In genomic region chr14:38190846-38191245, GRCh38 we compare ENCODE assay signal across 12 cellular contexts. TPM values are rescaled to one million over a fixed set of nuclear protein-coding genes. Genes with fewer than 3 reads are reported as not detected.
A peak's percentile ranks its signal among the peaks of the same experiment; 100 is the strongest.
DNase-seq lines count a peak whose midpoint lies in the region; ATAC-seq and TF ChIP-seq lines count a peak whose summit lies in the region.
"Not testable (repeated sequence)": the region's sequence is repeated elsewhere in the genome, so short reads cannot be mapped to it uniquely, and the experiment has no call there.
"Had no signal": no experiment of that assay in that cellular context is flagged by ENCODE, and none has a peak within 500 bp of the region (broad histone marks: within the 10 kb centered on the region; RNA-seq: fewer than 3 reads in every experiment).

No MANE protein-coding gene starts in this region.

- not testable (repeated sequence) for H2BK120ac ChIP-seq in mesendoderm (ENCODE audit: low read depth, low read length)

- H3K4me1 ChIP-seq in GM23338 (ENCODE audit: insufficient read depth) (peaks cover 36% of the 10 kb centered on the region), HUES48 (ENCODE audit: control insufficient read depth, insufficient read depth, low read length) (peaks cover 30% of the 10 kb centered on the region), iPS-18a (ENCODE audit: control insufficient read depth, low read depth, low read length) (peaks cover 24% of the 10 kb centered on the region), mesendoderm (ENCODE audit: control insufficient read depth, low read depth, low read length) (peaks cover 11% of the 10 kb centered on the region)
- H3K4me1 ChIP-seq in NT2/D1 (ENCODE audit: insufficient read depth, insufficient read length); endodermal cell (ENCODE audit: control insufficient read depth, insufficient read depth, low read length); iPS DF 6.9 (ENCODE audit: control insufficient read depth, insufficient read depth, low read length): not testable (repeated sequence)

- H3K23ac ChIP-seq in mesendoderm (ENCODE audit: low read length) = not testable (repeated sequence)

- ATAC-seq in GM23338 = not testable (repeated sequence)

- H3K36me3 Mint-ChIP-seq in GM23338 (ENCODE audit: low read depth) = peaks cover 60% of the 10 kb centered on the region
- peaks cover 19% of the 10 kb centered on the region for H3K36me3 Mint-ChIP-seq in endodermal cell (ENCODE audit: low read depth)

- H3K9me2 ChIP-seq in GM23338 (ENCODE audit: insufficient read depth) = not testable (repeated sequence)

- peaks cover 24% of the 10 kb centered on the region for H3K9me3 Mint-ChIP-seq in GM23338
- not testable (repeated sequence) for H3K9me3 Mint-ChIP-seq in endodermal cell

- H3K9ac ChIP-seq in HUES48 (ENCODE audit: low read depth, low read length) (peak overlapping the region; percentile 97), NT2/D1 (ENCODE audit: insufficient read length, low read depth) (peak overlapping the region; percentile 72), iPS-18a (ENCODE audit: low read length) (peak overlapping the region; percentile 88)
- H3K9ac ChIP-seq in endodermal cell (ENCODE audit: extremely low read depth, low read length, poor library complexity, severe bottlenecking); mesendoderm (ENCODE audit: low read length): not testable (repeated sequence)

- WGBS in endodermal cell (ENCODE audit: insufficient coverage in 1 of 2, insufficient read length in 1 of 2), 2 experiments = 8 to 10% methylated on average over 5 to 11 of the region's 11 CpGs
- no CpG with 5 or more reads among the region's 11 CpGs for WGBS in iPS DF 6.9 (ENCODE audit: insufficient coverage, insufficient read length)
- no CpG with 5 or more reads among the region's 11 CpGs for WGBS in mesendoderm (ENCODE audit: extremely low coverage, insufficient coverage, low lambda C conversion rate)

- H3K27ac Mint-ChIP-seq in GM23338 = peak overlapping the region; percentile 99
- H3K27ac Mint-ChIP-seq in endodermal cell = peak overlapping the region; percentile 96

- H4K5ac ChIP-seq in mesendoderm (ENCODE audit: low read length) = not testable (repeated sequence)

- H3K4ac ChIP-seq in mesendoderm (ENCODE audit: low read depth, low read length) = not testable (repeated sequence)

- H3K79me1 ChIP-seq in mesendoderm (ENCODE audit: low read length) = not testable (repeated sequence)

- not testable (repeated sequence) for H2AK5ac ChIP-seq in mesendoderm (ENCODE audit: low read length)

- H3K56ac ChIP-seq in mesendoderm (ENCODE audit: low read length) = peak overlapping the region; percentile 64

- H2AFZ ChIP-seq in GM23338 = not testable (repeated sequence)

- H3K4me3 ChIP-seq in GM23338 (peak overlapping the region; percentile 90), HUES48 (ENCODE audit: low read depth, low read length) (peak overlapping the region; percentile 88), NT2/D1 (ENCODE audit: insufficient read length, low read depth) (peak overlapping the region; percentile 54), endodermal cell (ENCODE audit: low read length) (peak overlapping the region; percentile 69), iPS DF 6.9 (ENCODE audit: low read length) (peak overlapping the region; percentile 98; the same call in 1 of the 2 replicates), iPS-18a (ENCODE audit: low read length) (peak overlapping the region; percentile 79)
- H3K4me3 ChIP-seq in mesendoderm (ENCODE audit: low read length) = not testable (repeated sequence)

- peaks cover 44% of the 10 kb centered on the region for H3K79me2 ChIP-seq in GM23338 (replicated peaks; ENCODE audit: insufficient read depth)
- not testable (repeated sequence) for H3K79me2 ChIP-seq in mesendoderm (ENCODE audit: control insufficient read depth, insufficient read depth, low read length)

- not testable (repeated sequence) for H2BK15ac ChIP-seq in mesendoderm (replicated peaks; ENCODE audit: low read depth)

- H3K4me1 Mint-ChIP-seq in GM23338 (peaks cover 57% of the 10 kb centered on the region), endodermal cell (peaks cover 65% of the 10 kb centered on the region)

- not testable (repeated sequence) for H3K9me3 ChIP-seq in HUES48 (ENCODE audit: control insufficient read depth, insufficient read depth, low read length); endodermal cell (ENCODE audit: control insufficient read depth, low read length); iPS DF 6.9 (ENCODE audit: control insufficient read depth, insufficient read depth, low read length); iPS-18a (ENCODE audit: control insufficient read depth, low read depth, low read length)
- peaks cover 27% of the 10 kb centered on the region for H3K9me3 ChIP-seq in NT2/D1 (ENCODE audit: insufficient read depth, low read length)

- H3K4me2 ChIP-seq in GM23338 = peak overlapping the region; percentile 83
- not testable (repeated sequence) for H3K4me2 ChIP-seq in mesendoderm (ENCODE audit: low read length)

- DNase-seq in GM23338 (ENCODE audit: low spot score) (peak; percentile 26), endodermal cell (peak; percentile 54)
- DNase-seq in NT2/D1 (ENCODE audit: low read depth, low spot score); iPS DF 6.9 (ENCODE audit: low read depth, low spot score); mesendoderm: not testable (repeated sequence)

- H3K18ac ChIP-seq in mesendoderm (ENCODE audit: low read length) = not testable (repeated sequence)

- H3K27me3 ChIP-seq in GM23338 (ENCODE audit: insufficient read depth); HUES48 (ENCODE audit: control insufficient read depth, insufficient read depth, low read length); NT2/D1 (ENCODE audit: insufficient read depth, insufficient read length); endodermal cell (ENCODE audit: control insufficient read depth, insufficient read depth, low read length, poor library complexity, severe bottlenecking); iPS DF 6.9 (ENCODE audit: control insufficient read depth, insufficient read depth, low read length); iPS-18a (ENCODE audit: control insufficient read depth, insufficient read depth, low read length); mesendoderm (ENCODE audit: insufficient read depth, low read length, poor library complexity): not testable (repeated sequence)

- H3K4me3 Mint-ChIP-seq in GM23338 = peak overlapping the region; percentile 98
- peak overlapping the region; percentile 77 for H3K4me3 Mint-ChIP-seq in endodermal cell

- H3K27ac ChIP-seq in GM23338 (ENCODE audit: low read depth) (peak overlapping the region; percentile 97), HUES48 (ENCODE audit: low read depth, low read length) (peak overlapping the region; percentile 100), iPS DF 6.9 (ENCODE audit: low read length) (peak overlapping the region; percentile 67), iPS-18a (ENCODE audit: low read length) (peak overlapping the region; percentile 45)
- not testable (repeated sequence) for H3K27ac ChIP-seq in endodermal cell (ENCODE audit: low read depth, low read length); mesendoderm (ENCODE audit: low read depth, low read length)

- not testable (repeated sequence) for H4K20me1 ChIP-seq in GM23338 (replicated peaks; ENCODE audit: insufficient read depth)

- H4K8ac ChIP-seq in mesendoderm (ENCODE audit: low read depth, low read length) = not testable (repeated sequence)

- peaks cover 35% of the 10 kb centered on the region for H3K27me3 Mint-ChIP-seq in GM23338 (ENCODE audit: insufficient read depth, low read depth, poor library complexity)
- not testable (repeated sequence) for H3K27me3 Mint-ChIP-seq in endodermal cell (ENCODE audit: insufficient read depth)

- H2BK5ac ChIP-seq in mesendoderm (ENCODE audit: low read length) = not testable (repeated sequence)

- H3F3A ChIP-seq in GM23338 (replicated peaks; ENCODE audit: low read depth) = peaks cover 19% of the 10 kb centered on the region

- TF ChIP-seq CTCF in GM23338 (conservative IDR thresholded peaks at IDR 0.05; ENCODE audit: low read depth in 2 of 2); endodermal cell (conservative IDR thresholded peaks at IDR 0.05): not testable (repeated sequence)

- H3K36me3 ChIP-seq in GM23338 (ENCODE audit: insufficient read depth) (peaks cover 25% of the 10 kb centered on the region), HUES48 (ENCODE audit: control insufficient read depth, insufficient read depth, low read length) (peaks cover 12% of the 10 kb centered on the region)
- H3K36me3 ChIP-seq in NT2/D1 (ENCODE audit: insufficient read depth, insufficient read length, low read length); endodermal cell (ENCODE audit: control insufficient read depth, insufficient read depth, low read length); iPS DF 6.9 (ENCODE audit: control insufficient read depth, insufficient read depth, low read length); iPS-18a (ENCODE audit: control insufficient read depth, low read depth, low read length); mesendoderm (ENCODE audit: control insufficient read depth, insufficient read depth, low read length): not testable (repeated sequence)

TF ChIP-seq in GM23338, 12 proteins besides CTCF, POLR2A, EP300 and RAD21:
- TF ChIP-seq POLR2AphosphoS5 (IDR thresholded peaks at IDR 0.05; ENCODE audit: low read depth) = peak; percentile 56

RNA-seq across cellular contexts. Expression of gene SSTR1, which starts 16.9 kb away (rescaled TPM):
- total RNA-seq in GM23338 (2014; rRNA removed; shearing (Covaris generic)) = 0.80 and 2.3 TPM in 2 replicates
- polyA plus RNA-seq in GM23338 (2016; fragmentation: Nextera tagmentation; extraction: Ambion mirVana) = 0.42 and 0.77 TPM in 2 replicates
- total RNA-seq in endodermal cell = 1 to 10 TPM in 1 of 2 donors, under 1 TPM in 1; 0.69 to 1.2 TPM
- polyA plus RNA-seq in endodermal cell (2013, experiment 1 of 2) = 0.36 TPM
- polyA plus RNA-seq in endodermal cell (2013, experiment 2 of 2) = 0.21 TPM
- 0.74 TPM for polyA plus RNA-seq in mesendoderm (2013, experiment 1 of 2)
- 0.78 TPM for polyA plus RNA-seq in mesendoderm (2013, experiment 2 of 2)
- total RNA-seq: CD4-positive, alpha-beta T cell; CD8-positive, alpha-beta memory T cell; G401 had no signal
- polyA plus RNA-seq: A549; CD14-positive monocyte; CD8-positive, alpha-beta memory T cell had no signal
